26 cellular contexts compared by ENCODE assay signal in genomic region chr1:94798472-94798871, GRCh38. TPM values are rescaled to one million over a fixed set of nuclear protein-coding genes. Genes with fewer than 3 reads are reported as not detected.
"Had no signal": no experiment of that assay in that cellular context is flagged by ENCODE, and none has a peak within 500 bp of the region (broad histone marks: within the 10 kb centered on the region; RNA-seq: fewer than 3 reads in every experiment).

No MANE protein-coding gene starts in this region.

- H3K4me3 Mint-ChIP-seq: activated B cell treated with CpG ODN at 0.5 μM for 24 hours; activated CD4-positive, alpha-beta memory T cell treated with anti-CD3 and anti-CD28 coated beads, Interleukin-2, amount 10 ng/mL, durations not matched to agents 7 days and 5 days; activated CD8-positive, alpha-beta memory T cell treated with anti-CD3 and anti-CD28 coated beads, Interleukin-2, amount 10 ng/mL, durations not matched to agents 7 days and 5 days; activated naive CD8-positive, alpha-beta T cell treated with anti-CD3 and anti-CD28 coated beads, Interleukin-2, amount 10 ng/mL, durations not matched to agents 7 days and 5 days; endodermal cell; neural crest cell; type B pancreatic cell had no signal

- FAIRE-seq: colon, islet of Langerhans, TTC549 had no signal

- H3K4me3 ChIP-seq: body of pancreas, lung, stomach had no signal

- H3K27ac ChIP-seq: body of pancreas, stomach had no signal

- H3K27me3 Mint-ChIP-seq: activated B cell treated with CpG ODN at 0.5 μM for 24 hours; activated CD4-positive, alpha-beta memory T cell treated with anti-CD3 and anti-CD28 coated beads, Interleukin-2, amount 10 ng/mL, durations not matched to agents 7 days and 5 days; activated CD8-positive, alpha-beta memory T cell treated with anti-CD3 and anti-CD28 coated beads, Interleukin-2, amount 10 ng/mL, durations not matched to agents 7 days and 5 days; activated naive CD8-positive, alpha-beta T cell treated with anti-CD3 and anti-CD28 coated beads, Interleukin-2, amount 10 ng/mL, durations not matched to agents 7 days and 5 days; progenitor cell of endocrine pancreas; type B pancreatic cell had no signal

- ATAC-seq: activated CD8-positive, alpha-beta memory T cell treated with anti-CD3 and anti-CD28 coated beads, Interleukin-2, amount 10 ng/mL, durations not matched to agents 7 days and 5 days; body of pancreas; left colon had no signal

- H3K27me3 ChIP-seq: body of pancreas, stomach had no signal

- H3K36me3 ChIP-seq: stomach had no signal

- H3K9me3 ChIP-seq: body of pancreas, stomach had no signal

- H3K27ac Mint-ChIP-seq: activated B cell treated with CpG ODN at 0.5 μM for 24 hours; activated CD4-positive, alpha-beta memory T cell treated with anti-CD3 and anti-CD28 coated beads, Interleukin-2, amount 10 ng/mL, durations not matched to agents 7 days and 5 days; activated CD8-positive, alpha-beta memory T cell treated with anti-CD3 and anti-CD28 coated beads, Interleukin-2, amount 10 ng/mL, durations not matched to agents 7 days and 5 days; activated naive CD8-positive, alpha-beta T cell treated with anti-CD3 and anti-CD28 coated beads, Interleukin-2, amount 10 ng/mL, durations not matched to agents 7 days and 5 days; activated T-helper 2 cell treated with anti-CD3 and anti-CD28 coated beads, Interferon-gamma antibody, Interleukin-2, Interleukin-4, amounts not matched to agents 10 μg/mL and 5 μg/mL and 100 μg/mL, durations not matched to agents 14 hours and 24 hours and 36 hours; endodermal cell; progenitor cell of endocrine pancreas; type B pancreatic cell had no signal

- H3K9me3 Mint-ChIP-seq: activated T-helper 2 cell treated with anti-CD3 and anti-CD28 coated beads, Interferon-gamma antibody, Interleukin-2, Interleukin-4, amounts not matched to agents 10 μg/mL and 5 μg/mL and 100 μg/mL, durations not matched to agents 14 hours and 24 hours and 36 hours; endodermal cell had no signal

- DNase-seq: activated B cell treated with CpG ODN at 0.5 μM for 24 hours; activated CD4-positive, alpha-beta memory T cell treated with anti-CD3 and anti-CD28 coated beads, Interleukin-2, amount 10 ng/mL, durations not matched to agents 7 days and 5 days; activated CD4-positive, alpha-beta T cell treated with anti-CD3 and anti-CD28 coated beads for 4 hours; activated CD8-positive, alpha-beta memory T cell treated with anti-CD3 and anti-CD28 coated beads, Interleukin-2, amount 10 ng/mL, durations not matched to agents 7 days and 5 days; activated naive CD4-positive, alpha-beta T cell treated with Interleukin-2 at 50 U/mL for 16 hours; activated naive CD8-positive, alpha-beta T cell treated with anti-CD3 and anti-CD28 coated beads, Interleukin-2, amount 10 ng/mL, durations not matched to agents 7 days and 5 days; amygdala; caudate nucleus; endodermal cell; foreskin fibroblast; hippocampal formation; left colon; midbrain; stimulated activated CD4-positive, alpha-beta T cell treated with anti-CD3 and anti-CD28 coated beads, Interleukin-15, amount 100 ng/mL, for 24 hours; stimulated activated CD4-positive, alpha-beta T cell treated with anti-CD3 and anti-CD28 coated beads, Interleukin-2, amount 100 ng/mL, for 48 hours; stomach had no signal

RNA-seq across cellular contexts. Expression of gene SLC44A3, which starts 21.7 kb away (rescaled TPM):
- total RNA-seq: activated B cell treated with CpG ODN at 0.5 μM for 24 hours; activated CD8-positive, alpha-beta memory T cell treated with anti-CD3 and anti-CD28 coated beads, Interleukin-2, amount 10 ng/mL, durations not matched to agents 7 days and 5 days; activated T-helper 2 cell treated with anti-CD3 and anti-CD28 coated beads, Interferon-gamma antibody, Interleukin-2, Interleukin-4, amounts not matched to agents 10 μg/mL and 5 μg/mL and 100 μg/mL, durations not matched to agents 14 hours and 24 hours and 36 hours; T-helper 2 cell treated with Interferon-gamma antibody and Interleukin-4, amounts not matched to agents 100 ng/mL and 5 ng/mL, for 36 hours had no signal
